In genomic region chr1:10843697-10844096, GRCh38 we compare ENCODE assay signal across 9 cellular contexts.
"Had no signal": no experiment of that assay in that cellular context is flagged by ENCODE, and none has a peak within 500 bp of the region (broad histone marks: within the 10 kb centered on the region; RNA-seq: fewer than 3 reads in every experiment).

No MANE protein-coding gene starts in this region.

- H3K4me3 ChIP-seq: GM23338 had no signal

- ATAC-seq: GM23338, HepG2 had no signal

- H3K27ac ChIP-seq: HL-60 had no signal

- DNase-seq: H9, HCEC 1CT, HFFc6, KG1 had no signal

- H2AFZ ChIP-seq: GM23338 had no signal

- FAIRE-seq: H1, H54, HepG2 had no signal

- H3K4me2 ChIP-seq: GM23338 had no signal
